ENCODE assay signal across 2 cellular contexts in genomic region chr21:46298083-46298412, GRCh38.
TF ChIP-seq lines count a peak whose summit lies in the region.

No MANE protein-coding gene starts in this region.

TF ChIP-seq in liver, 16 proteins besides CTCF, POLR2A, EP300 and RAD21:
- TF ChIP-seq HNF4G (IDR thresholded peaks at IDR 0.05): no peak
- no peak for TF ChIP-seq FOXA1 (IDR thresholded peaks at IDR 0.05)
- no peak for TF ChIP-seq JUND (IDR thresholded peaks at IDR 0.05)
- no peak for TF ChIP-seq TAF1 (conservative IDR thresholded peaks at IDR 0.05)
- no peak for TF ChIP-seq NR2F2 (IDR thresholded peaks at IDR 0.05)
- TF ChIP-seq SP1 (IDR thresholded peaks at IDR 0.05): no peak
- TF ChIP-seq EGR1 (IDR thresholded peaks at IDR 0.05; ENCODE audit: low read depth in 2 of 2): no peak
- TF ChIP-seq HNF4A (conservative IDR thresholded peaks at IDR 0.05): no peak
- TF ChIP-seq MAX (IDR thresholded peaks at IDR 0.05): no peak
- TF ChIP-seq ZBTB33 (IDR thresholded peaks at IDR 0.05): no peak
- no peak for TF ChIP-seq RXRA (IDR thresholded peaks at IDR 0.05)
- TF ChIP-seq REST (IDR thresholded peaks at IDR 0.05): no peak
- TF ChIP-seq GABPA (IDR thresholded peaks at IDR 0.05 in 1 of 2, conservative IDR thresholded peaks at IDR 0.05 in 1 of 2): no peak
- no peak for TF ChIP-seq YY1 (IDR thresholded peaks at IDR 0.05)
- TF ChIP-seq ATF3 (IDR thresholded peaks at IDR 0.05): no peak
- no peak for TF ChIP-seq FOXA2 (IDR thresholded peaks at IDR 0.05)

TF ChIP-seq in HepG2, 621 proteins besides CTCF, POLR2A, EP300 and RAD21:
- TF ChIP-seq CREM (IDR thresholded peaks at IDR 0.05) (no peak), CREM (CRISPR knock-in tag; IDR thresholded peaks at IDR 0.05) (no peak), AGO2 (optimal IDR thresholded peaks at IDR 0.05; ENCODE audit: low read depth, low read length) (no peak), NRL (CRISPR knock-in tag; IDR thresholded peaks at IDR 0.05; ENCODE audit: borderline replicate concordance) (no peak)
